Comparison of ENCODE assay signal across 14 cellular contexts in the genomic region with DNA sequence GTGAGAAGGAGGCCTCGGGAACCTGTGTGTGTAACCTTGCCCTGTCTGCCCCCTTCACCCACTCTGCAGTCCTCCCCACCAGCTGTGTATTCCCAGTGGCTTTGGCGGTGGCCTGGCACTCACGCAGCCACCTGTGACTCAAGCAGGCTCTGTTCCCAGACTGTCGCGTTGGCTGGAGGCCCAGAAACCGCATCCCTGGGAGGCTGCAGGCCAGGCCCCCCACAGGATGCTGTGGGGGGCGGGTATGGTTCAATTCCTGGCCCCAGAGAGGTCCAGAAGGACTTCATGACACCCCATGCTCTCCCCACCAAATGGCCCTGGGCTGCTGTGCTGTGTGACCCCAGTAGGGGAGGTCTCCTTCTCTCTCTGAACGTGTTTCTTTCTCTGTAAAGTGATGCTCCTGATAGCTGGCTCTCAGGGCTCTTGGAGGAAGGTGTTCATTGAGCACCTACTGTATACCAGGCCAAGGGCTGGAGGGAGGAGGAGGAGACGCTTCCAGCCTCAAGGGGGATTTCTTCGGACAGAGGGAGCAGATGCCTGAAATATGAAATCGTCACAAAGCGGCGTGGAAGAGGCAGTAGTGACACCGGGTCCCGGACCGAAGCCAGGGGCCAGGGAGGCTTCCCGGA. TPM values are rescaled to one million over a fixed set of nuclear protein-coding genes. Genes with fewer than 3 reads are reported as not detected.
A peak's percentile ranks its signal among the peaks of the same experiment; 100 is the strongest.
DNase-seq lines count a peak whose midpoint lies in the region; TF ChIP-seq lines count a peak whose summit lies in the region.
"Had no signal": no experiment of that assay in that cellular context is flagged by ENCODE, and none has a peak within 500 bp of the region (broad histone marks: within the 10 kb centered on the region; RNA-seq: fewer than 3 reads in every experiment).

No MANE protein-coding gene starts in this region.

- no peaks in the 10 kb centered on the region for H3K36me3 Mint-ChIP-seq in T-helper 2 cell treated with Interferon-gamma antibody and Interleukin-4, amounts not matched to agents 5 μg/mL and 100 μg/mL, for 36 hours (ENCODE audit: low read depth)

- DNase-seq in Caki2 (ENCODE audit: low read depth): peak; percentile 21
- peak; percentile 77 to 78 for DNase-seq in SJCRH30
- DNase-seq in kidney tubule cell (ENCODE audit: low spot score): peak; percentile 58
- DNase-seq in HT-29 (ENCODE audit: low spot score): no peak
- DNase-seq in NCI-H526 (lab: John Stamatoyannopoulos, UW): no peak
- no peak for DNase-seq in stimulated activated CD4-positive, alpha-beta T cell treated with anti-CD3 and anti-CD28 coated beads, Interleukin-4, amount 100 ng/mL, for 24 hours
- DNase-seq in T-helper 2 cell treated with Interferon-gamma antibody and Interleukin-4, amounts not matched to agents 5 μg/mL and 100 μg/mL, for 36 hours (ENCODE audit: low spot score): no peak
- DNase-seq: HCEC 1CT, NCI-H510A treated with DMSO at 0.1 percent for 48 hours had no signal

- H3K9me3 ChIP-seq in SJCRH30 (replicated peaks): no peaks in the 10 kb centered on the region; the same call in 1 of the 2 replicates

- in situ Hi-C loops in Caki2 (cut with HindIII; ENCODE audit: low pct_unique_long_range_greater_than_20kb, low sequenced_read_pairs): no loop called here

- no peak for TF ChIP-seq RAD21 in Ishikawa (IDR thresholded peaks at IDR 0.05; ENCODE audit: low read depth)

- H3K27me3 ChIP-seq in SJCRH30: no peaks in the 10 kb centered on the region

- peaks cover 2% of the 10 kb centered on the region for H3K4me1 Mint-ChIP-seq in T-helper 2 cell treated with Interferon-gamma antibody and Interleukin-4, amounts not matched to agents 5 μg/mL and 100 μg/mL, for 36 hours (ENCODE audit: low read depth)
- H3K4me1 Mint-ChIP-seq: central memory CD8-positive, alpha-beta T cell had no signal

- no peak for TF ChIP-seq EP300 in Ishikawa (IDR thresholded peaks at IDR 0.05; ENCODE audit: borderline replicate concordance)

- H3K4me3 Mint-ChIP-seq in T-helper 2 cell treated with Interferon-gamma antibody and Interleukin-4, amounts not matched to agents 5 μg/mL and 100 μg/mL, for 36 hours: no peak overlapping the region

- no peaks in the 10 kb centered on the region for H3K36me3 ChIP-seq in SJCRH30

- no peak overlapping the region for H3K4me3 ChIP-seq in SJCRH30
- H3K4me3 ChIP-seq: smooth muscle cell had no signal

- peaks cover 3% of the 10 kb centered on the region for H3K9me3 Mint-ChIP-seq in T-helper 2 cell treated with Interferon-gamma antibody and Interleukin-4, amounts not matched to agents 5 μg/mL and 100 μg/mL, for 36 hours

- no peak overlapping the region for H3K27ac Mint-ChIP-seq in T-helper 2 cell treated with Interferon-gamma antibody and Interleukin-4, amounts not matched to agents 5 μg/mL and 100 μg/mL, for 36 hours

- peaks cover 59% of the 10 kb centered on the region for H3K27me3 Mint-ChIP-seq in T-helper 2 cell treated with Interferon-gamma antibody and Interleukin-4, amounts not matched to agents 5 μg/mL and 100 μg/mL, for 36 hours (ENCODE audit: low read depth)

- no peak overlapping the region for H3K27ac ChIP-seq in SJCRH30

- peaks cover 14% of the 10 kb centered on the region for H3K4me1 ChIP-seq in SJCRH30

TF ChIP-seq in Ishikawa, 13 proteins besides CTCF, POLR2A, EP300 and RAD21:
- TF ChIP-seq, protein P1, sequence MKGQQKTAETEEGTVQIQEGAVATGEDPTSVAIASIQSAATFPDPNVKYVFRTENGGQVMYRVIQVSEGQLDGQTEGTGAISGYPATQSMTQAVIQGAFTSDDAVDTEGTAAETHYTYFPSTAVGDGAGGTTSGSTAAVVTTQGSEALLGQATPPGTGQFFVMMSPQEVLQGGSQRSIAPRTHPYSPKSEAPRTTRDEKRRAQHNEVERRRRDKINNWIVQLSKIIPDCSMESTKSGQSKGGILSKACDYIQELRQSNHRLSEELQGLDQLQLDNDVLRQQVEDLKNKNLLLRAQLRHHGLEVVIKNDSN (IDR thresholded peaks at IDR 0.05): no peak
- peak; percentile 47; the same call in 1 of the 2 replicates for TF ChIP-seq NFIC (IDR thresholded peaks at IDR 0.05)
TF ChIP-seq in Ishikawa: peak in this region for 1.

RNA-seq across cellular contexts. Expression of a gene that starts 1.9 kb away (rescaled TPM):
- not detected in 2 replicates for total RNA-seq in Caki2 (2014; rRNA removed; shearing (Covaris generic); ENCODE audit: low replicate concordance)
- not detected in 2 replicates for total RNA-seq in SJCRH30 (2014; rRNA removed; shearing (Covaris generic))
- 0.20 TPM in 1 of 2 replicates, not detected in the other for total RNA-seq in HT-29 (2014; rRNA removed; shearing (Covaris generic))
- total RNA-seq: smooth muscle cell had no signal

RNA-seq across cellular contexts. Expression of a gene that starts 18.5 kb away (rescaled TPM):
- 238 and 305 TPM in 2 replicates for total RNA-seq in Caki2 (2014; rRNA removed; shearing (Covaris generic); ENCODE audit: low replicate concordance)
- 179 and 185 TPM in 2 replicates for total RNA-seq in SJCRH30 (2014; rRNA removed; shearing (Covaris generic))
- 276 and 306 TPM in 2 replicates for total RNA-seq in HT-29 (2014; rRNA removed; shearing (Covaris generic))

RNA-seq across cellular contexts. Expression of a gene that starts 18.6 kb away (rescaled TPM):
- total RNA-seq in Caki2 (2014; rRNA removed; shearing (Covaris generic); ENCODE audit: low replicate concordance): 20.6 and 30.0 TPM in 2 replicates
- 7.7 and 14.3 TPM in 2 replicates for total RNA-seq in SJCRH30 (2014; rRNA removed; shearing (Covaris generic))
- 85.0 and 121 TPM in 2 replicates for total RNA-seq in HT-29 (2014; rRNA removed; shearing (Covaris generic))

RNA-seq across cellular contexts. Expression of a gene that starts 27.9 kb away (rescaled TPM):
- not detected in 2 replicates for total RNA-seq in Caki2 (2014; rRNA removed; shearing (Covaris generic); ENCODE audit: low replicate concordance)
- total RNA-seq in SJCRH30 (2014; rRNA removed; shearing (Covaris generic)): 0.06 and 0.10 TPM in 2 replicates
- not detected in 2 replicates for total RNA-seq in HT-29 (2014; rRNA removed; shearing (Covaris generic))
- total RNA-seq: smooth muscle cell had no signal

RNA-seq across cellular contexts. Expression of a gene that starts 50.2 kb away (rescaled TPM):
- total RNA-seq in Caki2 (2014; rRNA removed; shearing (Covaris generic); ENCODE audit: low replicate concordance): 0.09 and 0.44 TPM in 2 replicates
- 0.04 TPM in 1 of 2 replicates, not detected in the other for total RNA-seq in SJCRH30 (2014; rRNA removed; shearing (Covaris generic))
- total RNA-seq in HT-29 (2014; rRNA removed; shearing (Covaris generic)): 0.31 TPM in 1 of 2 replicates, not detected in the other
- total RNA-seq: mucosa of gallbladder; smooth muscle cell; T-helper 2 cell treated with Interferon-gamma antibody and Interleukin-4, amounts not matched to agents 100 ng/mL and 5 ng/mL, for 36 hours had no signal

Comparison
In these comparisons a context has a peak if more than half of its experiments do, and no peak if none do; other contexts are left out.
1. DNase-seq: peak in Caki2 (single experiment), SJCRH30 (2 of 2) and kidney tubule cell (single experiment); none in HT-29 (single experiment), NCI-H526 (0 of 2), stimulated activated CD4-positive, alpha-beta T cell treated with anti-CD3 and anti-CD28 coated beads, Interleukin-4, amount 100 ng/mL, for 24 hours (single experiment) and T-helper 2 cell treated with Interferon-gamma antibody and Interleukin-4, amounts not matched to agents 5 μg/mL and 100 μg/mL, for 36 hours (single experiment).